ENCODE assay signal across 2 cellular contexts in the genomic region with DNA sequence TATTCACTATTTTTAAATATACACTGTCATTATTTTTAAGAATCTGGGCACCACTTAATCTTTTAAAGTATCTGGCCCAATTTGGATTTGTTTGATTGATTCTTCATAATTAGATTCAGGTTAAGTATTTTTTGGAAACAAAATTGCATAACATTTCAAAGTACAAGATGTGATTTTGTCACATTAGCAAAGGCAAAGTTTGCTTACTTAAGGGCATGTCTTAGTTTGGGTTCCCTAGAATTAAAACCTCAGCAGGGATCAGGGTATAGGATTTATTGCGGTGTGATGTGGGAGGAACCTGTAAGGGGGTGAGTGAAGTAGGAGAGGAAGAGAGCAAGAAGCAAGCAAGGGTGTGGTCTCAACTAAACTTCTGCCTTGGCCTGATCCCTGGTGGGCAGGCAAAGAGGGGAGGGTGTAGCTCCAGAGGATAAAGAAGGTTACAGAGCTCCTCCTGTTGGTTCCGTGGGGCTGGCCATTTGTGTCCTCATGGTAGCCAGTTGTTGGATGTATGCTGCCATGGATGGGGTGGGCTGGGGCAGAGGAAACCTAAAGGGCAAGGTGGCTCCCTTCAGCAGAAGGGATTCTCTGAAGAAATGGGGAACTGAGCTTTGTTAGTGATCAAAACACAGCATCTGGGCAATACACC.
TF ChIP-seq lines count a peak whose summit lies in the region.

No MANE protein-coding gene starts in this region.

TF ChIP-seq in liver, 16 proteins besides CTCF, POLR2A, EP300 and RAD21 (continued from another document):
- TF ChIP-seq RXRA (IDR thresholded peaks at IDR 0.05) (no peak), HNF4A (conservative IDR thresholded peaks at IDR 0.05) (peak; percentile 55 to 60)

TF ChIP-seq in HepG2, 621 proteins besides CTCF, POLR2A, EP300 and RAD21 (continued from another document):
- TF ChIP-seq IKZF1 (IDR thresholded peaks at IDR 0.05) (no peak), NR2F6 (IDR thresholded peaks at IDR 0.05) (no peak), NR2F6 (CRISPR knock-in tag; IDR thresholded peaks at IDR 0.05) (no peak), ZFYVE20 (CRISPR knock-in tag; IDR thresholded peaks at IDR 0.05; ENCODE audit: borderline replicate concordance, low read depth) (no peak), RARG (CRISPR knock-in tag; IDR thresholded peaks at IDR 0.05; ENCODE audit: low read depth) (no peak), ZNF83 (CRISPR knock-in tag; IDR thresholded peaks at IDR 0.05; ENCODE audit: borderline replicate concordance) (no peak), HES4 (CRISPR knock-in tag; IDR thresholded peaks at IDR 0.05; ENCODE audit: borderline replicate concordance) (no peak), ZNF564 (CRISPR knock-in tag; IDR thresholded peaks at IDR 0.05) (no peak), HNRNPH1 (optimal IDR thresholded peaks at IDR 0.05; ENCODE audit: low read depth, low read length) (no peak), ZMYM3 (CRISPR knock-in tag; IDR thresholded peaks at IDR 0.05) (no peak), ZNF274 (CRISPR knock-in tag; IDR thresholded peaks at IDR 0.05) (no peak)
- TF ChIP-seq, protein P1, sequence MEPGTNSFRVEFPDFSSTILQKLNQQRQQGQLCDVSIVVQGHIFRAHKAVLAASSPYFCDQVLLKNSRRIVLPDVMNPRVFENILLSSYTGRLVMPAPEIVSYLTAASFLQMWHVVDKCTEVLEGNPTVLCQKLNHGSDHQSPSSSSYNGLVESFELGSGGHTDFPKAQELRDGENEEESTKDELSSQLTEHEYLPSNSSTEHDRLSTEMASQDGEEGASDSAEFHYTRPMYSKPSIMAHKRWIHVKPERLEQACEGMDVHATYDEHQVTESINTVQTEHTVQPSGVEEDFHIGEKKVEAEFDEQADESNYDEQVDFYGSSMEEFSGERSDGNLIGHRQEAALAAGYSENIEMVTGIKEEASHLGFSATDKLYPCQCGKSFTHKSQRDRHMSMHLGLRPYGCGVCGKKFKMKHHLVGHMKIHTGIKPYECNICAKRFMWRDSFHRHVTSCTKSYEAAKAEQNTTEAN (CRISPR knock-in tag; conservative IDR thresholded peaks at IDR 0.05), result no peak
- TF ChIP-seq, protein P2, sequence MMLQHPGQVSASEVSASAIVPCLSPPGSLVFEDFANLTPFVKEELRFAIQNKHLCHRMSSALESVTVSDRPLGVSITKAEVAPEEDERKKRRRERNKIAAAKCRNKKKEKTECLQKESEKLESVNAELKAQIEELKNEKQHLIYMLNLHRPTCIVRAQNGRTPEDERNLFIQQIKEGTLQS (CRISPR knock-in tag; IDR thresholded peaks at IDR 0.05), result no peak
